In the genomic region with DNA sequence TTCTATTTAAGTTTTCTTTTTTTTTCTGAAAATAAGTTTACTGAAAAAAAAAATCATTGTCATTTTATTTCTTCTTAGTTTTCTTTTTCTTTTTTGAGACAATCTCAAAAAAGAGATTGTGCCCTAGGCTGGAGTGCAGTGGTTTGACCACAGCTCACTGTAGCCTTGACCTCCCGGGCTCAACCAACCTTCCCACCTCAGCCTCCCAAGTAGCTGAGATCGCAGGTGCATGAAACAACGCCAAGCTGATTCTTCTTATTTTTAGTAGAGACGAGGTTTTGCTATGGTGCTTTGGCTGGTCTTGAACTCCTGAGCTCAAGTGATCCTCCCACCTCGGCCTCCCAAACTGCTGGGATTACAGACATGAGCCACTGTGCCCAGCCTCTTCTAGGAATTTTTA, we compare ENCODE assay signal across 3 cellular contexts.
"Had no signal": no experiment of that assay in that cellular context is flagged by ENCODE, and none has a peak within 500 bp of the region (broad histone marks: within the 10 kb centered on the region; RNA-seq: fewer than 3 reads in every experiment).

No MANE protein-coding gene starts in this region.

- H3K4me3 ChIP-seq: GM12878 had no signal

- ATAC-seq: GM12878 had no signal

- DNase-seq: GDM1, GF-D8 had no signal
